In the genomic region with DNA sequence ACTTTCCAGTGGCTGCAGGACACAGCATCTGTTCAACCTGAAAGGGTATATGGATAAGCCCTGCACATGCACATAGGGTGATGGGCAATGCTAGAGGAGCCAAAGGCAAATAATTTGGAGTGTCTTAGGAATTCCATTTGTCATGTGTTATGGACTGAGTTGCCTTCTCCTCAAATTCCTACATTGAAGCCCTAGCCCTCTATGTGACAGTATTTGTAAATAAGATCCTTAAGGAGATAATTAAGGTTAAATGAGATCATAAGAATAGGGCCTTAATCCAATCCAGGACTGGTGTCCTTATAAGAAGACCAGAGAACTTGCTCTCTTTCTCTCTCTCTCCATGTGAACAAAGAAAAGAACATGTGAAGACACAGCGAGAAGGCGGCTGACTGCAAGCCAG, we compare ENCODE assay signal across 18 cellular contexts. TPM values are rescaled to one million over a fixed set of nuclear protein-coding genes. Genes with fewer than 3 reads are reported as not detected.
DNase-seq lines count a peak whose midpoint lies in the region; ATAC-seq and TF ChIP-seq lines count a peak whose summit lies in the region.
"Had no signal": no experiment of that assay in that cellular context is flagged by ENCODE, and none has a peak within 500 bp of the region (broad histone marks: within the 10 kb centered on the region; RNA-seq: fewer than 3 reads in every experiment).

No MANE protein-coding gene starts in this region.

- H3K4me3 ChIP-seq in BJ (ENCODE audit: low read depth, low read length) (no peak overlapping the region), GM23248 (no peak overlapping the region)
- H3K4me3 ChIP-seq: GM12878, HAP-1 had no signal

- no peak overlapping the region for H3K27ac ChIP-seq in GM23248

- in situ Hi-C loops in GM23248 (cut with MboI), result no loop called here

- no peak overlapping the region for H2AFZ ChIP-seq in GM23248

- POLR2A ChIA-PET in BJ (lab: Charles Lee), result no interaction called here

- ATAC-seq in GM19351 (IDR thresholded peaks at IDR 0.05; ENCODE audit: unreplicated experiment), result no peak
- ATAC-seq in left cardiac atrium, result no peak
- ATAC-seq: GM12878, HepG2 had no signal

- no peaks in the 10 kb centered on the region for H3K36me3 ChIP-seq in BJ (ENCODE audit: control insufficient read depth, insufficient read depth, low read length)
- no peaks in the 10 kb centered on the region; the same call in 1 of the 2 replicates for H3K36me3 ChIP-seq in GM23248 (ENCODE audit: low read depth)
- H3K36me3 ChIP-seq: HAP-1 had no signal

- H3K27me3 ChIP-seq in BJ (ENCODE audit: control insufficient read depth, insufficient read depth, low read length) (no peaks in the 10 kb centered on the region), GM23248 (replicated peaks; ENCODE audit: insufficient read depth) (no peaks in the 10 kb centered on the region)

- no peak overlapping the region for H3K4me2 ChIP-seq in GM23248 (ENCODE audit: unreplicated experiment)

- H3K9ac ChIP-seq in GM23248, result no peak overlapping the region

- no peak for TF ChIP-seq CTCF in BJ (IDR thresholded peaks at IDR 0.05; ENCODE audit: insufficient read depth, low read depth, low read length)

- CTCF ChIA-PET in BJ (lab: Yijun Ruan, JAX), result interaction anchor here (1.7 kb wide), 1 partner anchor 11 kb away, joined by 9 read pairs; no protein-coding TSS in a partner anchor

- no peaks in the 10 kb centered on the region for H3K79me2 ChIP-seq in GM23248 (ENCODE audit: insufficient read depth)

- DNase-seq in BJ (ENCODE audit: low read depth) (peak; percentile 66), GM23248 (peak; percentile 24), epidermal melanocyte (ENCODE audit: insufficient read length, low spot score) (peak; percentile 10), HK-2 (ENCODE audit: unreplicated experiment) (no peak), posterior vena cava (ENCODE audit: low spot score) (no peak), left cardiac atrium (no peak)
- DNase-seq: AML-193; C1 segment of cervical spinal cord; Calu3; CD4-positive, alpha-beta T cell; DMS 273 treated with DMSO at 0.1 percent for 48 hours; DMS79 treated with DMSO at 0.1 percent for 48 hours; GF-D8; GOT3 had no signal

- intact Hi-C loops in posterior vena cava (cut with DNase I) (loop anchor here in 1 of 2 donors (10.0 kb wide), 1 partner anchor 415 kb away; no protein-coding TSS in a partner anchor), left cardiac atrium (cut with DNase I) (no loop called here)

- no peaks in the 10 kb centered on the region for H3K9me3 ChIP-seq in GM23248 (ENCODE audit: low read depth)
- H3K9me3 ChIP-seq: HAP-1 had no signal

- WGBS in GM23248 (ENCODE audit: low coverage in 1 of 2, low lambda C conversion rate in 2 of 2, missing lambda C conversion rate in 2 of 2), 2 experiments, result 79 to 84% methylated on average over 2 of the region's 2 CpGs

- peaks cover 37% of the 10 kb centered on the region for H3K4me1 ChIP-seq in GM23248 (ENCODE audit: insufficient read depth)

- H3K9me2 ChIP-seq in GM23248 (ENCODE audit: insufficient read depth), result no peaks in the 10 kb centered on the region

- no peaks in the 10 kb centered on the region for H4K20me1 ChIP-seq in GM23248 (ENCODE audit: insufficient read depth)

- peaks cover 28% of the 10 kb centered on the region for H3F3A ChIP-seq in GM23248 (ENCODE audit: insufficient read depth)

RNA-seq across cellular contexts. Expression of gene CREG2, which starts 42.9 kb away (rescaled TPM):
- polyA plus RNA-seq in BJ (2011; rRNA removed), result not detected in 2 replicates
- polyA minus RNA-seq in BJ (2011; rRNA and poly(A)+ RNA removed), result not detected in 2 replicates
- total RNA-seq in GM23248 (2014; rRNA removed; shearing (Covaris generic)), result under 0.01 and 0.22 TPM in 2 replicates
- polyA plus RNA-seq in GM23248 (2016; fragmentation: Nextera tagmentation; extraction: Ambion mirVana), result 0.15 TPM in 1 of 2 replicates, not detected in the other
- not detected for total RNA-seq in posterior vena cava
- not detected for total RNA-seq in left cardiac atrium
- total RNA-seq: GM12878 had no signal
- polyA plus RNA-seq: GM12878 had no signal

RNA-seq across cellular contexts. Expression of gene RFX8, which starts 44.8 kb away (rescaled TPM):
- polyA plus RNA-seq in BJ (2011; rRNA removed), result 1.7 and 2.1 TPM in 2 replicates
- polyA minus RNA-seq in BJ (2011; rRNA and poly(A)+ RNA removed), result 0.57 and 2.7 TPM in 2 replicates
- total RNA-seq in GM23248 (2014; rRNA removed; shearing (Covaris generic)), result 5.1 and 6.4 TPM in 2 replicates
- 4.4 and 5.9 TPM in 2 replicates for polyA plus RNA-seq in GM23248 (2016; fragmentation: Nextera tagmentation; extraction: Ambion mirVana)
- total RNA-seq in posterior vena cava, result under 1 TPM; 0.32 to 0.38 TPM
- total RNA-seq in left cardiac atrium, result not detected
- total RNA-seq: Calu3, GM12878, HepG2 had no signal
- polyA plus RNA-seq: HepG2 had no signal

Comparison
In these comparisons a context has a peak if more than half of its experiments do, and no peak if none do; other contexts are left out.
1. DNase-seq: peak in BJ (single experiment), GM23248 (single experiment) and epidermal melanocyte (single experiment); none in HK-2 (single experiment), posterior vena cava (single experiment) and left cardiac atrium (single experiment).